ENCODE assay signal across 22 cellular contexts in genomic region chr2:151103551-151103950, GRCh38.
DNase-seq lines count a peak whose midpoint lies in the region; ATAC-seq, FAIRE-seq and TF ChIP-seq lines count a peak whose summit lies in the region.
"Had no signal": no experiment of that assay in that cellular context is flagged by ENCODE, and none has a peak within 500 bp of the region (broad histone marks: within the 10 kb centered on the region; RNA-seq: fewer than 3 reads in every experiment).

No MANE protein-coding gene starts in this region.

- H3K36me3 ChIP-seq in GM12878 (ENCODE audit: control insufficient read depth in 2 of 2, insufficient read depth in 2 of 2, low read length in 1 of 2) (no peaks in the 10 kb centered on the region), mesenchymal stem cell (ENCODE audit: control insufficient read depth in 1 of 2, insufficient read depth in 2 of 2, low read depth in 1 of 2, low read length in 2 of 2) (no peaks in the 10 kb centered on the region), adrenal gland (replicated peaks in 1 of 2) (no peaks in the 10 kb centered on the region)
- H3K36me3 ChIP-seq: BE2C; BLaER1 treated with 17β-estradiol and CSF1 and Interleukin-3, amounts not matched to agents 10 nM and 100 nM had no signal

- in situ Hi-C loops in GM12878 (cut with MboI): no loop called here

- RAD21 ChIA-PET in GM12878 (lab: Charles Lee; ENCODE audit: unreplicated experiment): no interaction called here

- H3K9me3 ChIP-seq in GM12878 (replicated peaks; ENCODE audit: control insufficient read depth, insufficient read depth, low read length) (no peaks in the 10 kb centered on the region), mesenchymal stem cell (ENCODE audit: control insufficient read depth, low read length) (peaks cover 9% of the 10 kb centered on the region), adrenal gland (replicated peaks in 1 of 3) (no peaks in the 10 kb centered on the region)
- H3K9me3 ChIP-seq: BE2C had no signal

- no peaks in the 10 kb centered on the region for H3K79me1 ChIP-seq in mesenchymal stem cell (replicated peaks; ENCODE audit: low read length, poor library complexity, severe bottlenecking)

- CTCF ChIA-PET in GM12878 (lab: Yijun Ruan, JAX): no interaction called here

- no TSS peak for BruUV-seq in GM12878 (replicated peaks; lab: Mats Ljungman, UMichigan)

- no peak overlapping the region for H3K23ac ChIP-seq in mesenchymal stem cell (ENCODE audit: low read length in 2 of 2)

- H2AFZ ChIP-seq in GM12878 (ENCODE audit: control insufficient read depth, low read depth, low read length) (no peak overlapping the region), mesenchymal stem cell (ENCODE audit: low read depth, low read length) (no peak overlapping the region)
- H2AFZ ChIP-seq: GM23338 had no signal

- no peak overlapping the region for H3K27ac ChIP-seq in GM12878 (ENCODE audit: control insufficient read depth, insufficient read depth)
- H3K27ac ChIP-seq in mesenchymal stem cell (ENCODE audit: low read length, poor library complexity, severe bottlenecking): no peak overlapping the region
- H3K27ac ChIP-seq in adrenal gland: no peak overlapping the region
- H3K27ac ChIP-seq: BLaER1 treated with 17β-estradiol and CSF1 and Interleukin-3, amounts not matched to agents 10 nM and 100 nM had no signal

- intact Hi-C loops in GM12878 (cut with micrococcal nuclease; ENCODE audit: unreplicated experiment) (no loop called here), adrenal gland (cut with DNase I) (no loop called here)

- DNase-seq in GM12891 (ENCODE audit: insufficient read length, low spot score) (no peak), MV-4-11 (lab: John Stamatoyannopoulos, UW) (peak; percentile 45), SKM-1 (lab: John Stamatoyannopoulos, UW; ENCODE audit: unreplicated experiment) (peak; percentile 51), GM12878 (ENCODE audit: low read depth, low spot score) (no peak), mesenchymal stem cell (no peak), adrenal gland (no peak), AG08395 (ENCODE audit: low spot score) (no peak)
- DNase-seq: AML-193; BE2C; Calu3; CD4-positive, alpha-beta T cell; CD8-positive, alpha-beta memory T cell; DMS53; DMS79 treated with DMSO at 0.1 percent for 48 hours; H9 had no signal

- H3K79me2 ChIP-seq in GM12878 (ENCODE audit: control insufficient read depth, insufficient read depth, low read length): no peaks in the 10 kb centered on the region

- no peaks in the 10 kb centered on the region for H3K4me1 ChIP-seq in GM12878 (ENCODE audit: control insufficient read depth, insufficient read depth, low read length)
- no peaks in the 10 kb centered on the region for H3K4me1 ChIP-seq in mesenchymal stem cell (ENCODE audit: control insufficient read depth, insufficient read depth, low read depth, low read length)
- H3K4me1 ChIP-seq in adrenal gland (replicated peaks in 1 of 2): no peaks in the 10 kb centered on the region
- H3K4me1 ChIP-seq: BE2C; BLaER1 treated with 17β-estradiol and CSF1 and Interleukin-3, amounts not matched to agents 10 nM and 100 nM had no signal

- no peak for TF ChIP-seq CTCF in GM12878 (IDR thresholded peaks at IDR 0.05 in 2 of 3, conservative IDR thresholded peaks at IDR 0.05 in 1 of 3; ENCODE audit: control insufficient read depth in 2 of 3, extremely low read depth in 1 of 3, insufficient read depth in 1 of 3, low read depth in 3 of 3, low read length in 3 of 3)
- TF ChIP-seq CTCF in adrenal gland (IDR thresholded peaks at IDR 0.05): no peak

- H2BK120ac ChIP-seq in mesenchymal stem cell (ENCODE audit: low read depth, low read length): no peak overlapping the region

- FAIRE-seq in GM12891 (lab: Jason Lieb, UNC): no peak
- FAIRE-seq in GM12878 (lab: Jason Lieb, UNC): no peak
- FAIRE-seq: A204.1, G401.6, GM18507 had no signal

- no peak overlapping the region for H3K4me3 ChIP-seq in GM12878
- no peak overlapping the region for H3K4me3 ChIP-seq in mesenchymal stem cell (ENCODE audit: insufficient read depth in 1 of 2, low read depth in 1 of 2, low read length in 2 of 2)
- H3K4me3 ChIP-seq in adrenal gland: no peak overlapping the region
- H3K4me3 ChIP-seq: BLaER1 treated with 17β-estradiol and CSF1 and Interleukin-3, amounts not matched to agents 10 nM and 100 nM; GM23338 had no signal

- no peak overlapping the region for H4K8ac ChIP-seq in mesenchymal stem cell (ENCODE audit: low read length)

- SMC1A ChIA-PET in GM12878 (lab: Charles Lee; ENCODE audit: uncharacterized antibody, unreplicated experiment): no interaction called here

- H2AK5ac ChIP-seq in mesenchymal stem cell (ENCODE audit: low read length, severe bottlenecking): no peak overlapping the region

- H3K4ac ChIP-seq in mesenchymal stem cell (ENCODE audit: low read depth in 1 of 2, low read length in 2 of 2): no peak overlapping the region

- TF ChIP-seq POLR2A in GM12891 (IDR thresholded peaks at IDR 0.05; ENCODE audit: low read depth, low read length) (no peak), GM12878 (IDR thresholded peaks at IDR 0.05; ENCODE audit: low read depth, low read length) (no peak), adrenal gland (IDR thresholded peaks at IDR 0.05) (no peak)

- no peak overlapping the region for H2BK5ac ChIP-seq in mesenchymal stem cell (ENCODE audit: low read depth, low read length, poor library complexity, severe bottlenecking)

- H3K18ac ChIP-seq in mesenchymal stem cell (ENCODE audit: low read depth in 1 of 2, low read length in 2 of 2): no peak overlapping the region

- H3K4me2 ChIP-seq in GM12878 (ENCODE audit: control insufficient read depth, insufficient read depth) (no peak overlapping the region), mesenchymal stem cell (ENCODE audit: low read length, poor library complexity, severe bottlenecking) (no peak overlapping the region)
- H3K4me2 ChIP-seq: BLaER1 treated with 17β-estradiol and CSF1 and Interleukin-3, amounts not matched to agents 10 nM and 100 nM; GM23338 had no signal

- WGBS in GM12878 (ENCODE audit: insufficient coverage, insufficient replicate concordance, low lambda C conversion rate, missing lambda C conversion rate): 19% methylated on average over 4 of the region's 4 CpGs
- 100% methylated on average over 2 of the region's 4 CpGs for WGBS in mesenchymal stem cell
- WGBS in adrenal gland, 4 donors: 85 to 94% (median 88%) methylated on average over 4 of the region's 4 CpGs

- H4K20me1 ChIP-seq in GM12878 (ENCODE audit: control insufficient read depth, insufficient read depth): no peaks in the 10 kb centered on the region
- H4K20me1 ChIP-seq: BLaER1 treated with 17β-estradiol and CSF1 and Interleukin-3, amounts not matched to agents 10 nM and 100 nM had no signal

- POLR2A ChIA-PET in GM12878 (lab: Charles Lee): no interaction called here

- H2BK12ac ChIP-seq in mesenchymal stem cell (ENCODE audit: low read length in 2 of 2): no peak overlapping the region

- no peak overlapping the region for H2BK15ac ChIP-seq in mesenchymal stem cell (ENCODE audit: low read depth, poor library complexity, severe bottlenecking)

- ATAC-seq in GM12878: no peak
- no peak for ATAC-seq in HG03175 (IDR thresholded peaks at IDR 0.05; ENCODE audit: unreplicated experiment)
- ATAC-seq: GM23338, HCT116 had no signal

- no peak for TF ChIP-seq EP300 in GM12878 (IDR thresholded peaks at IDR 0.05; ENCODE audit: borderline replicate concordance in 1 of 2, control insufficient read depth in 1 of 2, low read depth in 2 of 2, low read length in 2 of 2)

- no peak overlapping the region for H3K14ac ChIP-seq in mesenchymal stem cell (ENCODE audit: low read length in 2 of 2)

- H3K9ac ChIP-seq in GM12878 (ENCODE audit: control insufficient read depth, insufficient read depth, low read length) (no peak overlapping the region), mesenchymal stem cell (ENCODE audit: low read length) (no peak overlapping the region)
- H3K9ac ChIP-seq: BLaER1 treated with 17β-estradiol and CSF1 and Interleukin-3, amounts not matched to agents 10 nM and 100 nM had no signal

- H3K27me3 ChIP-seq in GM12878 (replicated peaks in 1 of 2; ENCODE audit: control insufficient read depth in 2 of 2, insufficient read depth in 2 of 2, low read length in 1 of 2): no peaks in the 10 kb centered on the region
- H3K27me3 ChIP-seq in mesenchymal stem cell (ENCODE audit: control insufficient read depth in 1 of 2, insufficient read depth in 1 of 2, low read length in 2 of 2): no peaks in the 10 kb centered on the region
- H3K27me3 ChIP-seq in adrenal gland: no peaks in the 10 kb centered on the region
- H3K27me3 ChIP-seq: BE2C; BLaER1 treated with 17β-estradiol and CSF1 and Interleukin-3, amounts not matched to agents 10 nM and 100 nM had no signal

- no peak for TF ChIP-seq RAD21 in GM12878 (IDR thresholded peaks at IDR 0.05; ENCODE audit: insufficient read depth, low read depth, low read length)

- H4K91ac ChIP-seq in mesenchymal stem cell (ENCODE audit: low read length): no peak overlapping the region

TF ChIP-seq in GM12891, 5 proteins besides CTCF, POLR2A, EP300 and RAD21:
- TF ChIP-seq POU2F2 (IDR thresholded peaks at IDR 0.05; ENCODE audit: low read depth, low read length) (no peak), SPI1 (IDR thresholded peaks at IDR 0.05; ENCODE audit: low read depth, low read length) (peak; percentile 35)

TF ChIP-seq in GM12878, 131 proteins besides CTCF, POLR2A, EP300 and RAD21:
- TF ChIP-seq SPI1 (IDR thresholded peaks at IDR 0.05; ENCODE audit: borderline replicate concordance, insufficient read depth, low read depth, low read length): peak; percentile 35; the same call in 1 of the 2 replicates
- TF ChIP-seq SMARCA5 (IDR thresholded peaks at IDR 0.05): no peak

Comparison
In these comparisons a context has a peak if more than half of its experiments do, and no peak if none do; other contexts are left out.
1. DNase-seq: peak in MV-4-11 (single experiment) and SKM-1 (single experiment); none in GM12891 (single experiment), GM12878 (single experiment), mesenchymal stem cell (single experiment), adrenal gland (0 of 7) and AG08395 (single experiment).